ENCODE assay signal across 23 cellular contexts in genomic region chr14:45332360-45332988, GRCh38.
A peak's percentile ranks its signal among the peaks of the same experiment; 100 is the strongest.
DNase-seq lines count a peak whose midpoint lies in the region; ATAC-seq, FAIRE-seq and TF ChIP-seq lines count a peak whose summit lies in the region.
"Had no signal": no experiment of that assay in that cellular context is flagged by ENCODE, and none has a peak within 500 bp of the region (broad histone marks: within the 10 kb centered on the region; RNA-seq: fewer than 3 reads in every experiment).

No MANE protein-coding gene starts in this region.

- POLR2A ChIA-PET in HepG2 (lab: Yijun Ruan, JAX), result no interaction called here
- POLR2A ChIA-PET in H1 (lab: Charles Lee; ENCODE audit: partially characterized antibody), result no interaction called here

- H3K27ac ChIP-seq in right lobe of liver (no peak overlapping the region), HepG2 (ENCODE audit: extremely low read length, insufficient read depth, low read length) (no peak overlapping the region), H1 (ENCODE audit: low read depth, low read length) (no peak overlapping the region), right cardiac atrium (ENCODE audit: low read length) (no peak overlapping the region), testis (no peak overlapping the region)
- H3K27ac ChIP-seq: A549, HL-60, SJCRH30 had no signal

- 14% methylated on average over 4 of the region's 4 CpGs for WGBS in right lobe of liver (ENCODE audit: insufficient coverage, low coverage, low lambda C conversion rate, missing lambda C conversion rate)
- WGBS in HepG2 (ENCODE audit: low lambda C conversion rate), result 10% methylated on average over 4 of the region's 4 CpGs
- WGBS in H1 (ENCODE audit: extremely low coverage in 1 of 2, insufficient coverage in 1 of 2, insufficient read length in 1 of 2, insufficient replicate concordance in 2 of 2, low coverage in 1 of 2, low lambda C conversion rate in 2 of 2, missing lambda C conversion rate in 1 of 2), 2 experiments, result 90% methylated on average over 4 of the region's 4 CpGs; no CpG with 5 or more reads in 1 of the 2 experiments
- WGBS in right cardiac atrium, result 29% methylated on average over 4 of the region's 4 CpGs
- 33 to 34% methylated on average over 4 of the region's 4 CpGs for WGBS in testis, 2 donors

- H3K27me3 Mint-ChIP-seq in T-helper 2 cell treated with Interferon-gamma antibody and Interleukin-4, amounts not matched to agents 5 μg/mL and 100 μg/mL, for 36 hours (ENCODE audit: low read depth), result no peaks in the 10 kb centered on the region
- H3K27me3 Mint-ChIP-seq: B cell had no signal

- TF ChIP-seq POLR2A in right lobe of liver (IDR thresholded peaks at IDR 0.05), result no peak
- no peak for TF ChIP-seq POLR2A in HepG2 (IDR thresholded peaks at IDR 0.05; ENCODE audit: insufficient read depth in 1 of 2, low read depth in 2 of 2, low read length in 2 of 2)
- no peak for TF ChIP-seq POLR2A in H1 (IDR thresholded peaks at IDR 0.05; ENCODE audit: control extremely low read depth in 1 of 2, low read depth in 2 of 2, low read length in 2 of 2)
- TF ChIP-seq POLR2A in testis (IDR thresholded peaks at IDR 0.05), result no peak

- BruUV-seq in HepG2 (replicated peaks; lab: Mats Ljungman, UMichigan), result no TSS peak

- no peak overlapping the region for H3K27ac Mint-ChIP-seq in T-helper 2 cell treated with Interferon-gamma antibody and Interleukin-4, amounts not matched to agents 5 μg/mL and 100 μg/mL, for 36 hours
- H3K27ac Mint-ChIP-seq: B cell, CD14-positive monocyte, HFFc6 had no signal

- H4K20me1 ChIP-seq in HepG2 (ENCODE audit: insufficient read depth, low read length) (no peaks in the 10 kb centered on the region), H1 (replicated peaks in 1 of 2; ENCODE audit: control insufficient read depth in 1 of 2, insufficient read depth in 2 of 2, low read length in 2 of 2) (no peaks in the 10 kb centered on the region)

- no peaks in the 10 kb centered on the region for H3K79me1 ChIP-seq in H1 (ENCODE audit: low read depth, low read length)

- H3K4me3 ChIP-seq in right lobe of liver (no peak overlapping the region), HepG2 (replicated peaks in 1 of 3; ENCODE audit: insufficient read depth in 1 of 3, low read depth in 2 of 3, low read length in 3 of 3) (no peak overlapping the region), H1 (ENCODE audit: extremely low read depth in 1 of 4, insufficient read depth in 2 of 4, low read depth in 3 of 4, low read length in 4 of 4) (no peak overlapping the region), right cardiac atrium (ENCODE audit: low read length) (no peak overlapping the region), testis (no peak overlapping the region)
- H3K4me3 ChIP-seq: A549, SJCRH30 had no signal

- H3K4me1 ChIP-seq in right lobe of liver (no peaks in the 10 kb centered on the region), HepG2 (ENCODE audit: insufficient read depth, low read length) (no peaks in the 10 kb centered on the region), H1 (replicated peaks in 1 of 4; ENCODE audit: control insufficient read depth in 3 of 4, insufficient read depth in 4 of 4, low read length in 3 of 4) (no peaks in the 10 kb centered on the region), right cardiac atrium (ENCODE audit: control insufficient read depth, insufficient read depth, low read length) (no peaks in the 10 kb centered on the region), testis (no peaks in the 10 kb centered on the region)
- H3K4me1 ChIP-seq: A549, SJCRH30 had no signal

- TF ChIP-seq EP300 in HepG2 (IDR thresholded peaks at IDR 0.05; ENCODE audit: low read depth in 2 of 2, low read length in 2 of 2) (no peak), HepG2 (CRISPR knock-in tag; IDR thresholded peaks at IDR 0.05; ENCODE audit: borderline replicate concordance) (no peak), H1 (IDR thresholded peaks at IDR 0.05; ENCODE audit: borderline replicate concordance in 1 of 2, low read depth in 2 of 2, low read length in 2 of 2) (no peak)

- H2BK15ac ChIP-seq in H1 (ENCODE audit: low read length), result no peak overlapping the region

- H3K23ac ChIP-seq in H1 (ENCODE audit: insufficient read length), result no peak overlapping the region

- peaks cover 29% of the 10 kb centered on the region for H3K9me3 Mint-ChIP-seq in T-helper 2 cell treated with Interferon-gamma antibody and Interleukin-4, amounts not matched to agents 5 μg/mL and 100 μg/mL, for 36 hours

- no peak for TF ChIP-seq CTCF in right lobe of liver (IDR thresholded peaks at IDR 0.05)
- TF ChIP-seq CTCF in HepG2 (CRISPR knock-in tag; IDR thresholded peaks at IDR 0.05), result no peak
- no peak for TF ChIP-seq CTCF in H1 (IDR thresholded peaks at IDR 0.05; ENCODE audit: control extremely low read depth in 1 of 3, insufficient read depth in 1 of 3, low read depth in 1 of 3, low read length in 3 of 3)
- no peak for TF ChIP-seq CTCF in testis (IDR thresholded peaks at IDR 0.05)

- H2AFZ ChIP-seq in HepG2 (ENCODE audit: low read length) (no peak overlapping the region), H1 (ENCODE audit: low read length) (no peak overlapping the region)

- H3K23me2 ChIP-seq in H1 (ENCODE audit: low read depth, low read length), result no peaks in the 10 kb centered on the region; the same call in 1 of the 2 replicates

- H3K9me3 ChIP-seq in right lobe of liver, result no peaks in the 10 kb centered on the region
- peaks cover 13% of the 10 kb centered on the region; the same call in 1 of the 2 replicates for H3K9me3 ChIP-seq in HepG2 (ENCODE audit: low read length)
- no peaks in the 10 kb centered on the region; a peak in 1 of 4 replicates for H3K9me3 ChIP-seq in H1 (ENCODE audit: insufficient read depth in 2 of 2, low read depth in 1 of 2, low read length in 1 of 2)
- no peaks in the 10 kb centered on the region for H3K9me3 ChIP-seq in right cardiac atrium (ENCODE audit: control insufficient read depth, low read length)
- H3K9me3 ChIP-seq in testis, result no peaks in the 10 kb centered on the region
- H3K9me3 ChIP-seq: SJCRH30 had no signal

- no peak overlapping the region for H3K56ac ChIP-seq in H1 (replicated peaks; ENCODE audit: insufficient read length, low read depth, low read length)

- H2BK20ac ChIP-seq in H1 (ENCODE audit: low read length), result no peak overlapping the region

- no peak overlapping the region for H2BK120ac ChIP-seq in H1 (replicated peaks; ENCODE audit: low read depth, low read length)

- intact Hi-C loops in right lobe of liver (cut with DNase I) (no loop called here), HepG2 (cut with micrococcal nuclease; ENCODE audit: unreplicated experiment) (no loop called here), right cardiac atrium (cut with DNase I) (no loop called here), testis (cut with DNase I; ENCODE audit: low total_unique reads) (no loop called here)

- CTCF ChIA-PET in HepG2 (lab: Yijun Ruan, JAX; ENCODE audit: low intra/inter-chr PET ratio, low total read pairs) (no interaction called here), H1 (lab: Charles Lee; ENCODE audit: partially characterized antibody) (no interaction called here)

- H3K18ac ChIP-seq in H1 (ENCODE audit: extremely low read depth, low read length), result no peak overlapping the region

- no peak overlapping the region for H4K5ac ChIP-seq in H1 (ENCODE audit: insufficient read length, low read depth, low read length)

- TF ChIP-seq RAD21 in HepG2 (CRISPR knock-in tag; IDR thresholded peaks at IDR 0.05) (no peak), H1 (IDR thresholded peaks at IDR 0.05 in 1 of 2, conservative IDR thresholded peaks at IDR 0.05 in 1 of 2; ENCODE audit: low read depth in 2 of 2, low read length in 2 of 2) (no peak)

- no peak overlapping the region for H4K8ac ChIP-seq in H1 (ENCODE audit: extremely low read depth, insufficient read depth, low read length)

- H3K36me3 ChIP-seq in right lobe of liver, result no peaks in the 10 kb centered on the region
- no peaks in the 10 kb centered on the region for H3K36me3 ChIP-seq in HepG2 (replicated peaks in 1 of 2; ENCODE audit: control insufficient read depth in 1 of 2, insufficient read depth in 2 of 2, low read length in 2 of 2)
- no peaks in the 10 kb centered on the region for H3K36me3 ChIP-seq in H1 (ENCODE audit: control insufficient read depth in 2 of 4, insufficient read depth in 4 of 4, low read length in 3 of 4)
- no peaks in the 10 kb centered on the region for H3K36me3 ChIP-seq in testis (ENCODE audit: low read depth, missing control alignments)
- H3K36me3 ChIP-seq: SJCRH30 had no signal

- H3K4me2 ChIP-seq in HepG2 (ENCODE audit: low read depth, low read length), result no peak overlapping the region
- H3K4me2 ChIP-seq in H1 (ENCODE audit: insufficient read depth in 1 of 2, low read depth in 2 of 2, low read length in 2 of 2), result no peak overlapping the region
- H3K4me2 ChIP-seq: A549 had no signal

- in situ Hi-C loops in HepG2 (cut with HindIII; ENCODE audit: extremely low pct_ligation_motif_present, low pct_unique_long_range_greater_than_20kb), result no loop called here

- no peak overlapping the region for H2AK5ac ChIP-seq in H1 (ENCODE audit: low read depth, low read length)

- no peak overlapping the region for H3K4me3 Mint-ChIP-seq in T-helper 2 cell treated with Interferon-gamma antibody and Interleukin-4, amounts not matched to agents 5 μg/mL and 100 μg/mL, for 36 hours
- H3K4me3 Mint-ChIP-seq: B cell, CD14-positive monocyte, HFFc6 had no signal

- FAIRE-seq in HepG2 (lab: Jason Lieb, UNC), result no peak
- FAIRE-seq in H1 (lab: Jason Lieb, UNC), result peak; percentile 55
- FAIRE-seq: A549, H54 had no signal

- no peak overlapping the region for H3K14ac ChIP-seq in H1 (ENCODE audit: insufficient read length)

- no peak overlapping the region for H3K4ac ChIP-seq in H1 (replicated peaks; ENCODE audit: insufficient read length, low read depth, low read length)

- DNase-seq in right lobe of liver (no peak), HepG2 (ENCODE audit: low spot score) (no peak), H1 (ENCODE audit: low read depth in 1 of 2, low spot score in 2 of 2) (no peak), right cardiac atrium (no peak), testis (peak; percentile 17)
- no peak for DNase-seq in effector CD4-positive, alpha-beta T cell
- DNase-seq in T-helper 2 cell treated with Interferon-gamma antibody and Interleukin-4, amounts not matched to agents 5 μg/mL and 100 μg/mL, for 36 hours (ENCODE audit: low spot score), result no peak
- DNase-seq in effector CD8-positive, alpha-beta T cell (lab: John Stamatoyannopoulos, UW), result no peak
- DNase-seq: EL, GF-D8, HFFc6, KG1, NCI-H1417, NCI-H187, NCI-H510A treated with DMSO at 0.1 percent for 48 hours, NCI-H748 treated with DMSO at 0.1 percent for 48 hours, SJCRH30 had no signal

- H2BK5ac ChIP-seq in H1 (ENCODE audit: low read depth, low read length), result no peak overlapping the region

- no peaks in the 10 kb centered on the region for H3K36me3 Mint-ChIP-seq in T-helper 2 cell treated with Interferon-gamma antibody and Interleukin-4, amounts not matched to agents 5 μg/mL and 100 μg/mL, for 36 hours (ENCODE audit: low read depth)
- H3K36me3 Mint-ChIP-seq: CD14-positive monocyte had no signal

- H3K27me3 ChIP-seq in right lobe of liver, result no peaks in the 10 kb centered on the region
- H3K27me3 ChIP-seq in HepG2 (ENCODE audit: control insufficient read depth in 1 of 2, insufficient read depth in 2 of 2, low read length in 2 of 2), result no peaks in the 10 kb centered on the region
- H3K27me3 ChIP-seq in H1 (replicated peaks in 1 of 4; ENCODE audit: control insufficient read depth in 3 of 4, extremely low read depth in 1 of 4, insufficient read depth in 3 of 4, low read length in 3 of 4), result no peaks in the 10 kb centered on the region
- no peaks in the 10 kb centered on the region for H3K27me3 ChIP-seq in right cardiac atrium (ENCODE audit: control insufficient read depth, insufficient read depth)
- H3K27me3 ChIP-seq in testis, result no peaks in the 10 kb centered on the region
- H3K27me3 ChIP-seq: SJCRH30 had no signal

- peak; percentile 45 to 75 (median 67) for ATAC-seq in right lobe of liver
- ATAC-seq in HepG2, result no peak
- ATAC-seq in right cardiac atrium, result peak; percentile 71 to 74
- ATAC-seq: A549, Panc1 had no signal

- no peak overlapping the region for H4K91ac ChIP-seq in H1 (replicated peaks; ENCODE audit: insufficient read length, low read length)

- H3K79me2 ChIP-seq in HepG2 (ENCODE audit: insufficient read depth, low read length) (no peaks in the 10 kb centered on the region), H1 (ENCODE audit: control insufficient read depth in 1 of 2, insufficient read depth in 2 of 2, low read length in 2 of 2) (no peaks in the 10 kb centered on the region)

- no peaks in the 10 kb centered on the region for H3K4me1 Mint-ChIP-seq in T-helper 2 cell treated with Interferon-gamma antibody and Interleukin-4, amounts not matched to agents 5 μg/mL and 100 μg/mL, for 36 hours (ENCODE audit: low read depth)
- H3K4me1 Mint-ChIP-seq: B cell, CD14-positive monocyte had no signal

- no peak overlapping the region for H2BK12ac ChIP-seq in H1 (ENCODE audit: low read depth, low read length)

- no peak overlapping the region for H3K9ac ChIP-seq in HepG2 (ENCODE audit: insufficient read depth, low read depth, low read length)
- H3K9ac ChIP-seq in H1 (replicated peaks in 1 of 4; ENCODE audit: extremely low read depth in 1 of 4, low read depth in 3 of 4, low read length in 3 of 4), result no peak overlapping the region
